29 cellular contexts compared by ENCODE assay signal in the genomic region with DNA sequence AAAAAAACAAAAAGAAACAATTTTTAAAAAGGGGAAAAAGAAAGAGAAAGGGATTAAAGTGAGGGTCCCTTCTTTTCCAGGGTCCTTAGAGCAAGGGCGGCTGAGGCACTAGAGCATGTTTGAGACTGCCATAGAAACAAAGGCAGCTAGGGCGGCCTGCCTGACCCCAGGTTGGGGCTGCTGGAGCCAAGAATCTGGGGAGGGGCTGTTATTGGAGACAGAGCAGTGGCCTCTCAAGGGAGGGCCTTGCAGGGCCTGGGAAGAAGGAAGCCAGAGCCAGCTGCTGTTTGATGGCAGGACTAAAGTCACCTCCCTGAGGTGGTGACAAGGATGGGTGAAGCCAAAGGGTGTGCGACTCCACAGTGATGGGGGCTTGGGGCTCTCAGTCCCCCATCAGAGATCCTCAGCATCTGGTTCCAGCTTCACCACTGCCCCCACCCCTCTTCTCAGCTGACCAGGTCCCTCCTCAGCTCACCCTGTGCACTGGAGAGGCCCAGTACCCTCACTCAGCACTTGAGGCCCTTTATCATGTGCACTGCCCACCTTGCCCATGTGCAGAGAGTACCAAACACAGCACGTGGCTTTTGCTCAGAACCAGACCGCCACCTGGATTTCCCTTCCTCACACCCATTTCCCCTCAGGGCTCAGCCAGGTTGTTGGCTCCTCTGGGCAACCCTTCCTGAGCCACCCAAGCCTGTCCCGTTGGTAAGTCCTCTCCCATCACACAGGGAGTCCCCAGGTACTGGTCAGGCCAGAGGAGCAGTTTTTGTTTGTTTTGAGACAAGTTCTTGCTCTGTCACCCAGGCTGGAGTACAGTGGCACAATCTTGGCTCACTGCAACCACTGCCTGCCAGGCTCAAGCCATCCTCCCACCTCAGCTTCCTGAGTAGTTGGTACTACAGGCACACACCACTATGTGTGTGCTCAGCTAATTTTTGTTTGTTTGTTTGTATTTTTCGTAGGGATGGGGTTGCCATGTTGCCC. TPM values are rescaled to one million over a fixed set of nuclear protein-coding genes. Genes with fewer than 3 reads are reported as not detected.
DNase-seq lines count a peak whose midpoint lies in the region; ATAC-seq, FAIRE-seq and TF ChIP-seq lines count a peak whose summit lies in the region.
"Had no signal": no experiment of that assay in that cellular context is flagged by ENCODE, and none has a peak within 500 bp of the region (broad histone marks: within the 10 kb centered on the region; RNA-seq: fewer than 3 reads in every experiment).

No MANE protein-coding gene starts in this region.

- DNase-seq in Caco-2 (no peak), adipocyte (ENCODE audit: low read depth) (no peak), frontal cortex (ENCODE audit: low spot score in 2 of 2) (no peak), RKO (ENCODE audit: low spot score) (no peak), germinal center (ENCODE audit: low spot score) (no peak)
- DNase-seq in stimulated activated effector memory CD8-positive, alpha-beta T cell treated with anti-CD3 and anti-CD28 coated beads, Interleukin-12 subunit alpha, Interleukin-12 subunit beta, amount 100 ng/mL, for 72 hours (ENCODE audit: low spot score in 2 of 2), result no peak
- DNase-seq: activated CD4-positive, alpha-beta T cell treated with anti-CD3 and anti-CD28 coated beads for 36 hours; activated gamma-delta T cell; activated naive CD8-positive, alpha-beta T cell treated with anti-CD3 and anti-CD28 coated beads, Interleukin-2, amount 50 U/mL, for 24 hours; activated T-cell treated with anti-CD3 and anti-CD28 coated beads, Interleukin-2, amount 50 U/mL, for 1 hour; C1 segment of cervical spinal cord; DND-41; effector memory CD8-positive, alpha-beta T cell; foreskin fibroblast; heart right ventricle; KBM-7; NCI-H1436; NCI-H446 treated with DMSO at 0.1 percent for 48 hours; SK-N-SH; T-helper 2 cell had no signal

- H3K9me3 Mint-ChIP-seq in Caco-2 (ENCODE audit: unreplicated experiment), result peaks cover 9% of the 10 kb centered on the region
- peaks cover 7% of the 10 kb centered on the region for H3K9me3 Mint-ChIP-seq in stimulated activated effector memory CD8-positive, alpha-beta T cell treated with anti-CD3 and anti-CD28 coated beads, Interleukin-12 subunit alpha, Interleukin-12 subunit beta, amount 100 ng/mL, for 72 hours
- H3K9me3 Mint-ChIP-seq: effector memory CD8-positive, alpha-beta T cell had no signal

- intact Hi-C loops in Caco-2 (cut with micrococcal nuclease; ENCODE audit: unreplicated experiment), result loop anchor here (2.0 kb wide), 1 partner anchor 15 kb away; a partner anchor contains a TSS

- H3K27ac ChIP-seq in mucosa of rectum (ENCODE audit: low read depth in 2 of 2, low read length in 2 of 2), result peak overlapping the region; percentile 72 to 93
- H3K27ac ChIP-seq: heart right ventricle, neutrophil had no signal

- H3K4me3 ChIP-seq in Caco-2 (ENCODE audit: low read depth, low read length) (no peak overlapping the region), adipocyte (ENCODE audit: low read length) (no peak overlapping the region), mucosa of rectum (ENCODE audit: low read length in 2 of 2) (peak overlapping the region in 1 of 2 donors; percentile 3)
- H3K4me3 ChIP-seq: heart right ventricle had no signal

- peaks cover 29% of the 10 kb centered on the region for H3K36me3 Mint-ChIP-seq in Caco-2 (ENCODE audit: insufficient read depth, unreplicated experiment)
- no peaks in the 10 kb centered on the region for H3K36me3 Mint-ChIP-seq in stimulated activated effector memory CD8-positive, alpha-beta T cell treated with anti-CD3 and anti-CD28 coated beads, Interleukin-12 subunit alpha, Interleukin-12 subunit beta, amount 100 ng/mL, for 72 hours

- H3K36me3 ChIP-seq in Caco-2 (ENCODE audit: control insufficient read depth, insufficient read depth, low read length) (peaks cover 6% of the 10 kb centered on the region), adipocyte (ENCODE audit: control insufficient read depth, insufficient read depth, low read length, severe bottlenecking) (peaks cover 2% of the 10 kb centered on the region), mucosa of rectum (ENCODE audit: control insufficient read depth in 2 of 2, insufficient read depth in 2 of 2, low read length in 2 of 2) (peaks cover under 1 to 2% of the 10 kb centered on the region in 2 donors)

- no peaks in the 10 kb centered on the region for H3K27me3 Mint-ChIP-seq in Caco-2 (ENCODE audit: insufficient read depth, unreplicated experiment)
- H3K27me3 Mint-ChIP-seq: activated CD4-positive, alpha-beta T cell treated with anti-CD3 and anti-CD28 coated beads for 36 hours; activated naive CD8-positive, alpha-beta T cell treated with anti-CD3 and anti-CD28 coated beads, Interleukin-2, amount 50 U/mL, for 24 hours; effector memory CD8-positive, alpha-beta T cell had no signal

- CTCF ChIA-PET in Caco-2 (lab: Charles Lee), result interaction anchor here (0.6 kb wide), 2 partner anchors 67 to 86 kb away, joined by 3 to 4 read pairs; no protein-coding TSS in a partner anchor

- POLR2A ChIA-PET in Caco-2 (lab: Charles Lee), result no interaction called here

- no peak for TF ChIP-seq CTCF in Caco-2 (IDR thresholded peaks at IDR 0.05; ENCODE audit: insufficient read depth in 1 of 2, low read depth in 1 of 2, low read length in 1 of 2, severe bottlenecking in 1 of 2, unreplicated experiment in 1 of 2)

- peaks cover 21% of the 10 kb centered on the region for H3K9me3 ChIP-seq in Caco-2
- peaks cover 18% of the 10 kb centered on the region for H3K9me3 ChIP-seq in adipocyte (ENCODE audit: control insufficient read depth, low read length)
- H3K9me3 ChIP-seq in mucosa of rectum (ENCODE audit: control insufficient read depth in 2 of 2, low read length in 2 of 2), result peaks cover 8 to 9% of the 10 kb centered on the region in 2 donors
- H3K9me3 ChIP-seq: neutrophil had no signal

- peak overlapping the region; percentile 82 for H3K9ac ChIP-seq in adipocyte (ENCODE audit: low read length)
- H3K9ac ChIP-seq in mucosa of rectum (ENCODE audit: low read depth in 1 of 2, low read length in 2 of 2), result peak overlapping the region in 1 of 2 donors; percentile 51
- H3K9ac ChIP-seq: SK-N-SH had no signal

- H3K27ac Mint-ChIP-seq in Caco-2 (ENCODE audit: unreplicated experiment), result peak overlapping the region; percentile 68
- peak overlapping the region; percentile 55 for H3K27ac Mint-ChIP-seq in stimulated activated effector memory CD8-positive, alpha-beta T cell treated with anti-CD3 and anti-CD28 coated beads, Interleukin-12 subunit alpha, Interleukin-12 subunit beta, amount 100 ng/mL, for 72 hours
- H3K27ac Mint-ChIP-seq: activated CD4-positive, alpha-beta T cell treated with anti-CD3 and anti-CD28 coated beads for 36 hours; activated naive CD8-positive, alpha-beta T cell treated with anti-CD3 and anti-CD28 coated beads, Interleukin-2, amount 50 U/mL, for 24 hours; effector memory CD8-positive, alpha-beta T cell had no signal

- no peak for FAIRE-seq in frontal cortex (lab: Jason Lieb, UNC)

- H3K4me1 Mint-ChIP-seq in Caco-2 (ENCODE audit: low read depth, unreplicated experiment), result no peaks in the 10 kb centered on the region
- H3K4me1 Mint-ChIP-seq in stimulated activated effector memory CD8-positive, alpha-beta T cell treated with anti-CD3 and anti-CD28 coated beads, Interleukin-12 subunit alpha, Interleukin-12 subunit beta, amount 100 ng/mL, for 72 hours, result no peaks in the 10 kb centered on the region

- BruUV-seq in Caco-2 (replicated peaks; lab: Mats Ljungman, UMichigan), result no TSS peak

- H3K27me3 ChIP-seq in Caco-2 (replicated peaks; ENCODE audit: control insufficient read depth, insufficient read depth, low read length) (no peaks in the 10 kb centered on the region), adipocyte (replicated peaks; ENCODE audit: control insufficient read depth, insufficient read depth, low read length) (no peaks in the 10 kb centered on the region), mucosa of rectum (ENCODE audit: control insufficient read depth in 2 of 2, insufficient read depth in 2 of 2, low read length in 2 of 2) (no peaks in the 10 kb centered on the region)
- H3K27me3 ChIP-seq: heart right ventricle, neutrophil had no signal

- peak; percentile 26 for ATAC-seq in stimulated activated effector memory CD8-positive, alpha-beta T cell treated with anti-CD3 and anti-CD28 coated beads, Interleukin-12 subunit alpha, Interleukin-12 subunit beta, amount 100 ng/mL, for 72 hours
- no peak for ATAC-seq in GM18511 (IDR thresholded peaks at IDR 0.05; ENCODE audit: unreplicated experiment)
- ATAC-seq: activated CD4-positive, alpha-beta T cell treated with anti-CD3 and anti-CD28 coated beads for 36 hours; activated naive CD8-positive, alpha-beta T cell treated with anti-CD3 and anti-CD28 coated beads, Interleukin-2, amount 50 U/mL, for 24 hours; effector memory CD8-positive, alpha-beta T cell had no signal

- H3K4me1 ChIP-seq in Caco-2 (peaks cover 14% of the 10 kb centered on the region), adipocyte (ENCODE audit: control insufficient read depth, insufficient read depth, low read length) (peaks cover 17% of the 10 kb centered on the region), mucosa of rectum (ENCODE audit: control insufficient read depth in 2 of 2, insufficient read depth in 2 of 2, low read length in 2 of 2) (peaks cover 21 to 33% of the 10 kb centered on the region in 2 donors)
- H3K4me1 ChIP-seq: heart right ventricle had no signal

- no peak overlapping the region for H3K4me3 Mint-ChIP-seq in Caco-2 (ENCODE audit: unreplicated experiment)
- no peak overlapping the region for H3K4me3 Mint-ChIP-seq in stimulated activated effector memory CD8-positive, alpha-beta T cell treated with anti-CD3 and anti-CD28 coated beads, Interleukin-12 subunit alpha, Interleukin-12 subunit beta, amount 100 ng/mL, for 72 hours
- H3K4me3 Mint-ChIP-seq: activated CD4-positive, alpha-beta T cell treated with anti-CD3 and anti-CD28 coated beads for 36 hours; activated naive CD8-positive, alpha-beta T cell treated with anti-CD3 and anti-CD28 coated beads, Interleukin-2, amount 50 U/mL, for 24 hours; effector memory CD8-positive, alpha-beta T cell had no signal

RNA-seq across cellular contexts. Expression of a gene that starts 1.7 kb away (rescaled TPM):
- total RNA-seq in Caco-2 (2022), result not detected in 2 replicates
- not detected for total RNA-seq in frontal cortex
- total RNA-seq: activated CD8-positive, alpha-beta memory T cell treated with anti-CD3 and anti-CD28 coated beads for 36 hours; heart right ventricle; HT-29; lung microvascular endothelial cell; renal cortical epithelial cell; subcutaneous adipose tissue; ureter had no signal

RNA-seq across cellular contexts. Expression of a gene that starts 10.4 kb away (rescaled TPM):
- total RNA-seq in Caco-2 (2022) (278 and 283 TPM in 2 replicates), frontal cortex (149 TPM)

RNA-seq across cellular contexts. Expression of a gene that starts 15.4 kb away (rescaled TPM):
- total RNA-seq in Caco-2 (2022) (54.7 and 59.4 TPM in 2 replicates), frontal cortex (4.1 TPM)

RNA-seq across cellular contexts. Expression of a gene that starts 24.7 kb away (rescaled TPM):
- 4.7 and 5.2 TPM in 2 replicates for total RNA-seq in Caco-2 (2022)
- 1.2 TPM for total RNA-seq in frontal cortex

RNA-seq across cellular contexts. Expression of a gene that starts 42.9 kb away (rescaled TPM):
- 35.4 and 39.0 TPM in 2 replicates for total RNA-seq in Caco-2 (2022)
- 27.7 TPM for total RNA-seq in frontal cortex

Comparison
In these comparisons a context has a peak if more than half of its experiments do, and no peak if none do; other contexts are left out.
1. RNA of a gene that starts 15.4 kb away (total RNA-seq): 54.7 to 59.4 TPM in Caco-2; 4.1 TPM in frontal cortex (single experiment); every median in the first group is over 10 times any median in the second.